In genomic region chr1:240860023-240860422, GRCh38 we compare ENCODE assay signal across 29 cellular contexts.
DNase-seq lines count a peak whose midpoint lies in the region; TF ChIP-seq lines count a peak whose summit lies in the region.
"Had no signal": no experiment of that assay in that cellular context is flagged by ENCODE, and none has a peak within 500 bp of the region (broad histone marks: within the 10 kb centered on the region; RNA-seq: fewer than 3 reads in every experiment).

No MANE protein-coding gene starts in this region.

- H3K27ac ChIP-seq in neural cell (ENCODE audit: low read length): peak overlapping the region; percentile 81
- H3K27ac ChIP-seq: 22Rv1; A549; BLaER1; BLaER1 treated with 17β-estradiol and CSF1 and Interleukin-3, amounts not matched to agents 10 nM and 100 nM; C4-2B had no signal

- no peak overlapping the region for H3K9ac ChIP-seq in neural cell (ENCODE audit: low read length)
- H3K9ac ChIP-seq: BLaER1; BLaER1 treated with 17β-estradiol and CSF1 and Interleukin-3, amounts not matched to agents 10 nM and 100 nM had no signal

- H3F3A ChIP-seq in neural cell (ENCODE audit: insufficient read depth, low read length, poor library complexity, severe bottlenecking): no peaks in the 10 kb centered on the region

- peak overlapping the region; percentile 14 for H3K4me2 ChIP-seq in neural cell (ENCODE audit: low read length)
- H3K4me2 ChIP-seq: A549; BLaER1; BLaER1 treated with 17β-estradiol and CSF1 and Interleukin-3, amounts not matched to agents 10 nM and 100 nM had no signal

- no peaks in the 10 kb centered on the region for H3K9me2 ChIP-seq in neural cell (ENCODE audit: insufficient read depth, low read length)

- no peak overlapping the region for H2AFZ ChIP-seq in neural cell (ENCODE audit: low read depth, low read length)

- peak; percentile 89 for TF ChIP-seq EP300 in neural cell (conservative IDR thresholded peaks at IDR 0.05; ENCODE audit: poor library complexity, severe bottlenecking)

- no peaks in the 10 kb centered on the region for H4K20me1 ChIP-seq in neural cell (ENCODE audit: insufficient read depth)
- H4K20me1 ChIP-seq: BLaER1; BLaER1 treated with 17β-estradiol and CSF1 and Interleukin-3, amounts not matched to agents 10 nM and 100 nM had no signal

- DNase-seq in putamen (ENCODE audit: low spot score): peak; percentile 36
- no peak for DNase-seq in amniotic stem cell (lab: John Stamatoyannopoulos, UW)
- no peak for DNase-seq in stimulated activated CD4-positive, alpha-beta T cell treated with anti-CD3 and anti-CD28 coated beads, Interleukin-15, amount 100 ng/mL, for 24 hours
- DNase-seq: 8988T; ACHN; AML-193; BE2C; C1 segment of cervical spinal cord; Caco-2; Calu3; CD4-positive, alpha-beta memory T cell; CD4-positive, alpha-beta T cell; CD4-positive, CD25-positive, alpha-beta regulatory T cell; CD8-positive, alpha-beta memory T cell; CD8-positive, alpha-beta T cell; COR-L47; DMS 273 treated with DMSO at 0.1 percent for 48 hours; DMS153; DMS53; DMS79; DMS79 treated with DMSO at 0.1 percent for 48 hours; DND-41; EL had no signal

- H3K79me2 ChIP-seq in neural cell (replicated peaks; ENCODE audit: insufficient read depth, low read length): no peaks in the 10 kb centered on the region

- H3K36me3 ChIP-seq in neural cell (ENCODE audit: insufficient read depth, low read length): no peaks in the 10 kb centered on the region
- H3K36me3 ChIP-seq: BE2C; BLaER1; BLaER1 treated with 17β-estradiol and CSF1 and Interleukin-3, amounts not matched to agents 10 nM and 100 nM had no signal

- no peak for TF ChIP-seq RAD21 in neural cell (conservative IDR thresholded peaks at IDR 0.05)

- no peaks in the 10 kb centered on the region for H3K9me3 ChIP-seq in neural cell (ENCODE audit: low read length)
- H3K9me3 ChIP-seq: A549; BE2C; BLaER1; BLaER1 treated with 17β-estradiol and CSF1 and Interleukin-3, amounts not matched to agents 10 nM and 100 nM; Caco-2 had no signal

- no peak overlapping the region for H3K4me3 ChIP-seq in neural cell (ENCODE audit: low read length)
- H3K4me3 ChIP-seq: A549; BLaER1; BLaER1 treated with 17β-estradiol and CSF1 and Interleukin-3, amounts not matched to agents 10 nM and 100 nM had no signal

- no peaks in the 10 kb centered on the region for H3K27me3 ChIP-seq in neural cell (ENCODE audit: insufficient read depth, low read depth, low read length)
- H3K27me3 ChIP-seq: BE2C; BLaER1; BLaER1 treated with 17β-estradiol and CSF1 and Interleukin-3, amounts not matched to agents 10 nM and 100 nM had no signal

- TF ChIP-seq CTCF in neural cell (IDR thresholded peaks at IDR 0.05; ENCODE audit: poor library complexity, severe bottlenecking): no peak

TF ChIP-seq in neural cell, 6 proteins besides CTCF, POLR2A, EP300 and RAD21:
- TF ChIP-seq POLR2AphosphoS5 (IDR thresholded peaks at IDR 0.05): peak; percentile 55
- TF ChIP-seq TAF1 (IDR thresholded peaks at IDR 0.05; ENCODE audit: low read depth): no peak
- TF ChIP-seq EZH2 (IDR thresholded peaks at IDR 0.05; ENCODE audit: borderline replicate concordance, insufficient read depth, low read length, poor library complexity, severe bottlenecking): no peak
- TF ChIP-seq MXI1 (conservative IDR thresholded peaks at IDR 0.05; ENCODE audit: poor library complexity, severe bottlenecking): no peak
- peak; percentile 51 for TF ChIP-seq REST (IDR thresholded peaks at IDR 0.05; ENCODE audit: borderline replicate concordance)
- TF ChIP-seq SMC3 (conservative IDR thresholded peaks at IDR 0.05; ENCODE audit: poor library complexity): no peak
